Comparison of ENCODE assay signal across 8 cellular contexts in the genomic region with DNA sequence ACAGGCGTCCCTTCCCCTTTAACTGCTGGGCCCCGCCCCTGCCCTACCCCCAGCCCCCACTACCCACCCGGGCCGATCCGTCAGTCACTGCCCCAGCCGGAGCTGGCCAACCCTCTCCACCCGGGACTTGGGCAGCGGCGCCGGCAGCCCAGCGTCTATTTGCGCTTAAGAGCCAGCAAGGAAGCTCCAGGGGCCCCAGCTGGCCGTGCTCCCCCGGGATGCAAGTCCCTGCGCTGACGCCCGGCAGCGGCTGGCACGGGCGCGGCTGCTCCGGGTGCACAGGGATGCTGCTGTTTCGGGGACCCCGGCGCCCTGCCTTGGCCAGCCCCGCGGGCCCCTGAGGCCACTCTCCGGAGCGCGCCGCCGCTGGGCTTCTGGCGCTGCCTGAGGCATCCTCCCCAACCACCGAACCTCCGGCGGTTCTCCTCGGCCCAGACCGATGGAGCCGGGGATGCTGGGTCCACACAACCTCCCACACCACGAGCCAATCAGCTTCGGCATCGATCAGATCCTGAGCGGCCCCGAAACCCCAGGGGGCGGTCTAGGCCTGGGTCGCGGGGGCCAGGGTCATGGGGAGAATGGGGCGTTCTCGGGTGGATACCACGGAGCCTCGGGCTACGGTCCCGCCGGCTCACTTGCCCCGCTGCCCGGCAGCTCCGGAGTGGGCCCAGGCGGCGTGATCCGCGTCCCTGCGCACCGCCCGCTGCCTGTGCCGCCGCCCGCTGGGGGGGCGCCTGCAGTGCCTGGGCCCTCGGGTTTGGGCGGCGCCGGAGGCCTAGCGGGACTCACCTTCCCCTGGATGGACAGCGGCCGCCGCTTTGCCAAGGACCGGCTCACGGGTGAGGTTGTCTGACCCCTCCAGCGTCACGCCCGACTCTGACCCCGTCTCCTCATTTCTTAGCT. TPM values are rescaled to one million over a fixed set of nuclear protein-coding genes. Genes with fewer than 3 reads are reported as not detected.
A peak's percentile ranks its signal among the peaks of the same experiment; 100 is the strongest.
DNase-seq lines count a peak whose midpoint lies in the region; ATAC-seq and TF ChIP-seq lines count a peak whose summit lies in the region.

A gene (plus strand): TSS at position 83 of the 903 bp plus-strand sequence. CDS start 357 bp downstream, at position 440.

- no peaks in the 10 kb centered on the region for H3K4me1 ChIP-seq in iPS-18a (ENCODE audit: control insufficient read depth, low read depth, low read length)
- peaks cover 8 to 29% of the 10 kb centered on the region in 2 donors for H3K4me1 ChIP-seq in thoracic aorta (ENCODE audit: control insufficient read depth in 1 of 2, low read depth in 2 of 2)

- ATAC-seq in Right ventricle myocardium superior (ENCODE audit: poor library complexity) (peak; percentile 7), left cardiac atrium (no peak), thoracic aorta (ENCODE audit: insufficient number of reproducible peaks, low FRiP score, low read depth) (no peak), GM18498 (IDR thresholded peaks at IDR 0.05; ENCODE audit: unreplicated experiment) (no peak)

- no peak for TF ChIP-seq CTCF in thoracic aorta (IDR thresholded peaks at IDR 0.05)

- H3K9ac ChIP-seq in iPS-18a (ENCODE audit: low read length) = no peak within 1 kb of the TSS

- H3K9me3 ChIP-seq in iPS-18a (ENCODE audit: control insufficient read depth, low read depth, low read length) = no peaks in the 10 kb centered on the region
- no peaks in the 10 kb centered on the region for H3K9me3 ChIP-seq in thoracic aorta

- H3K4me3 ChIP-seq in iPS-18a (ENCODE audit: low read length) = peak within 1 kb of the TSS; percentile 37
- H3K4me3 ChIP-seq in thoracic aorta = peak within 1 kb of the TSS; percentile 50

- intact Hi-C loops in Right ventricle myocardium superior (cut with DNase I) (no loop called here), left cardiac atrium (cut with DNase I) (no loop called here)

- H3K27ac ChIP-seq in iPS-18a (ENCODE audit: low read length) (no peak within 1 kb of the TSS), thoracic aorta (no peak within 1 kb of the TSS)

- peaks cover 100% of the 10 kb centered on the region for H3K27me3 ChIP-seq in iPS-18a (ENCODE audit: control insufficient read depth, insufficient read depth, low read length)
- peaks cover 64% of the 10 kb centered on the region for H3K27me3 ChIP-seq in thoracic aorta (replicated peaks; ENCODE audit: insufficient read depth)

- DNase-seq in Right ventricle myocardium superior (no peak), left cardiac atrium (no peak), RPMI7951 (ENCODE audit: low read depth) (peak; percentile 65), thoracic aorta (ENCODE audit: low spot score) (no peak), NOMO-1 (lab: John Stamatoyannopoulos, UW; ENCODE audit: unreplicated experiment in 2 of 2) (no peak), NCI-H1105 treated with DMSO at 0.1 percent for 48 hours (lab: John Stamatoyannopoulos, UW) (no peak)

- H3K36me3 ChIP-seq in iPS-18a (ENCODE audit: control insufficient read depth, low read depth, low read length) (no peaks in the 10 kb centered on the region), thoracic aorta (no peaks in the 10 kb centered on the region)

RNA-seq across cellular contexts. Expression of the gene that starts here (rescaled TPM):
- not detected for total RNA-seq in Right ventricle myocardium superior
- total RNA-seq in left cardiac atrium = not detected
- 4.2 and 5.5 TPM in 2 replicates for total RNA-seq in RPMI7951 (2014; rRNA removed; shearing (Covaris generic))
- not detected for total RNA-seq in thoracic aorta

Comparison
In these comparisons a context has a peak if more than half of its experiments do, and no peak if none do; other contexts are left out.
1. Peak in ATAC-seq in Right ventricle myocardium superior; RNA of the gene not detected or under 1 TPM.